In the genomic region with DNA sequence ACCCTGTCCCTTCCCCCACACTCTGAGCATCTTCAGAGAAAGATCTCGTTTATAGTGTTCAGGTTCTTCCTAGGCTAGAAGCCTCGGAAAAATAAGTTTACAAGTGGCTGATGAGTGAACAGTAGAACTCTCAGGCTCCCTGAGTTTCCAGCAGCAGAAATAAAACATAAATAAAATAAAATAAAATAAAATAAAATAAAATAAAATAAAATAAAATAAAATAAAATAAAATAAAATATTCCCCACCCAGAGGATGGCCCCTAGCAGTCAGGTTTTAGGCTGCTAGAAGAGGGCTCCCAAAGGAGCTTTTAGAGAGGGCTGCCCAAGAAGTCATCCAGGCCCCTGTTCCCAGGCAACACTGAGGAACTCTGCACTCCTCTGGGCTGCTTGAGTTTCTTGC, we compare ENCODE assay signal across 26 cellular contexts.
"Had no signal": no experiment of that assay in that cellular context is flagged by ENCODE, and none has a peak within 500 bp of the region (broad histone marks: within the 10 kb centered on the region; RNA-seq: fewer than 3 reads in every experiment).

No MANE protein-coding gene starts in this region.

- H3K27me3 ChIP-seq: neural progenitor cell, ovary, right lobe of liver, suprapubic skin, testis, tibial artery, transverse colon, upper lobe of right lung, uterus had no signal

- H3K4me3 ChIP-seq: neural progenitor cell, ovary, psoas muscle, right lobe of liver, sigmoid colon, suprapubic skin, testis, tibial artery, transverse colon, upper lobe of right lung, uterus had no signal

- H3K79me2 ChIP-seq: parathyroid adenoma had no signal

- H3K4me1 ChIP-seq: parathyroid adenoma, right lobe of liver, sigmoid colon, suprapubic skin, testis, transverse colon, uterus had no signal

- H2AFZ ChIP-seq: neural progenitor cell, parathyroid adenoma had no signal

- H3K36me3 ChIP-seq: neural progenitor cell, ovary, right lobe of liver, sigmoid colon, suprapubic skin, tibial artery, transverse colon, upper lobe of right lung, uterus had no signal

- H3K27ac ChIP-seq: neural progenitor cell, ovary, parathyroid adenoma, psoas muscle, right lobe of liver, sigmoid colon, suprapubic skin, testis, tibial artery, transverse colon, upper lobe of right lung had no signal

- H3K9me3 ChIP-seq: ovary, psoas muscle, right lobe of liver, sigmoid colon, suprapubic skin, testis, tibial artery, transverse colon, upper lobe of right lung, uterus had no signal

- DNase-seq: natural killer cell; occipital lobe; ovary; psoas muscle; right cardiac atrium; right lobe of liver; sigmoid colon; small intestine; stimulated activated CD4-positive, alpha-beta T cell treated with anti-CD3 and anti-CD28 coated beads, Interleukin-15, amount 100 ng/mL, for 24 hours; stimulated activated CD4-positive, alpha-beta T cell treated with anti-CD3 and anti-CD28 coated beads, Interleukin-2, amount 100 ng/mL, for 24 hours; stimulated activated CD4-positive, alpha-beta T cell treated with anti-CD3 and anti-CD28 coated beads, Interleukin-2, amount 100 ng/mL, for 48 hours; stimulated activated CD4-positive, alpha-beta T cell treated with anti-CD3 and anti-CD28 coated beads, Interleukin-4, amount 100 ng/mL, for 4 hours; stimulated activated CD8-positive, alpha-beta memory T cell treated with anti-CD3 and anti-CD28 coated beads, Interleukin-4, amount 100 ng/mL, for 48 hours; stimulated activated naive CD4-positive, alpha-beta T cell; stimulated activated naive CD8-positive, alpha-beta T cell treated with anti-CD3 and anti-CD28 coated beads, Interleukin-15, amount 100 ng/mL, for 72 hours; stimulated activated naive CD8-positive, alpha-beta T cell treated with anti-CD3 and anti-CD28 coated beads, Interleukin-15, Interleukin-2, amounts not matched to agents 100 U/mL and 50 U/mL, for 24 hours; substantia nigra; testis; tibial artery; transverse colon; upper lobe of right lung; uterus had no signal

- H3K9ac ChIP-seq: neural progenitor cell, parathyroid adenoma had no signal

- ATAC-seq: natural killer cell; psoas muscle; right cardiac atrium; stimulated activated memory B cell treated with anti-CD40 and anti-IgM and Interleukin-4, amounts not matched to agents 10 μg/mL and 1 μg/mL and 100 μg/mL, for 72 hours; stimulated activated naive CD8-positive, alpha-beta T cell treated with anti-CD3 and anti-CD28 coated beads, Interleukin-15, amount 100 ng/mL, for 72 hours; stimulated activated naive CD8-positive, alpha-beta T cell treated with anti-CD3 and anti-CD28 coated beads, Interleukin-15, Interleukin-2, amounts not matched to agents 100 U/mL and 50 U/mL, for 24 hours; upper lobe of right lung had no signal
